Comparison of ENCODE assay signal across 8 cellular contexts in genomic region chr2:100610381-100610831, GRCh38. TPM values are rescaled to one million over a fixed set of nuclear protein-coding genes. Genes with fewer than 3 reads are reported as not detected.
A peak's percentile ranks its signal among the peaks of the same experiment; 100 is the strongest.
DNase-seq lines count a peak whose midpoint lies in the region; ATAC-seq and TF ChIP-seq lines count a peak whose summit lies in the region.

No MANE protein-coding gene starts in this region.

- peaks cover 12% of the 10 kb centered on the region for H3K27me3 Mint-ChIP-seq in memory B cell

- in situ Hi-C loops in ACHN (cut with HindIII; ENCODE audit: low pct_ligation_motif_present, low pct_unique_long_range_greater_than_20kb, low sequenced_read_pairs): no loop called here

- no peak overlapping the region for H3K4me3 Mint-ChIP-seq in memory B cell

- H3K4me1 Mint-ChIP-seq in memory B cell: peaks cover 9% of the 10 kb centered on the region

- peak; percentile 56 for ATAC-seq in GM18505 (IDR thresholded peaks at IDR 0.05; ENCODE audit: unreplicated experiment)
- peak; percentile 63 for ATAC-seq in memory B cell (ENCODE audit: low read depth)
- no peak for ATAC-seq in HG02981 (IDR thresholded peaks at IDR 0.05; ENCODE audit: unreplicated experiment)

- DNase-seq in ACHN: peak; percentile 64
- peak; percentile 23 for DNase-seq in NCI-H345 (lab: John Stamatoyannopoulos, UW)
- peak; percentile 55 to 57 for DNase-seq in activated CD4-positive, alpha-beta T cell treated with anti-CD3 and anti-CD28 coated beads, Interleukin-2, amount 50 U/mL, for 24 hours (ENCODE audit: low read depth in 1 of 2, low spot score in 1 of 2)
- peak; percentile 80 for DNase-seq in dermis blood vessel endothelial cell
- DNase-seq in memory B cell (ENCODE audit: low spot score in 2 of 2): peak; percentile 37 to 39
- peak; percentile 40 to 50 for DNase-seq in stimulated activated CD8-positive, alpha-beta memory T cell treated with anti-CD3 and anti-CD28 coated beads, Interleukin-15, amount 100 ng/mL, for 48 hours (ENCODE audit: low read depth in 2 of 2)

- H3K36me3 Mint-ChIP-seq in memory B cell: no peaks in the 10 kb centered on the region

- no peak overlapping the region for H3K27ac Mint-ChIP-seq in memory B cell

- TF ChIP-seq POLR2A in GM18505 (IDR thresholded peaks at IDR 0.05; ENCODE audit: borderline replicate concordance, extremely low read depth, insufficient read depth, insufficient read length): no peak

- H3K9me3 Mint-ChIP-seq in memory B cell: no peaks in the 10 kb centered on the region

RNA-seq across cellular contexts. Expression of gene PDCL3, which starts 47.6 kb away (rescaled TPM):
- 16.2 and 20.3 TPM in 2 replicates for total RNA-seq in dermis blood vessel endothelial cell

Comparison
In these comparisons a context has a peak if more than half of its experiments do, and no peak if none do; other contexts are left out.
1. DNase-seq: peak in every context shown above with its lines; median percentile 80 in dermis blood vessel endothelial cell; 64 in ACHN; 56 in activated CD4-positive, alpha-beta T cell treated with anti-CD3 and anti-CD28 coated beads, Interleukin-2, amount 50 U/mL, for 24 hours; 45 in stimulated activated CD8-positive, alpha-beta memory T cell treated with anti-CD3 and anti-CD28 coated beads, Interleukin-15, amount 100 ng/mL, for 48 hours; 38 in memory B cell; 23 in NCI-H345.